ENCODE assay signal across 10 cellular contexts in genomic region chr9:105637787-105638395, GRCh38. TPM values are rescaled to one million over a fixed set of nuclear protein-coding genes. Genes with fewer than 3 reads are reported as not detected.
A peak's percentile ranks its signal among the peaks of the same experiment; 100 is the strongest.
DNase-seq lines count a peak whose midpoint lies in the region; ATAC-seq and TF ChIP-seq lines count a peak whose summit lies in the region.
"Had no signal": no experiment of that assay in that cellular context is flagged by ENCODE, and none has a peak within 500 bp of the region (broad histone marks: within the 10 kb centered on the region; RNA-seq: fewer than 3 reads in every experiment).

No MANE protein-coding gene starts in this region.

- no peaks in the 10 kb centered on the region for H3K4me1 ChIP-seq in colonic mucosa

- H3K27me3 ChIP-seq in colonic mucosa: no peaks in the 10 kb centered on the region
- H3K27me3 ChIP-seq: ovary had no signal

- intact Hi-C loops in colonic mucosa (cut with DNase I): no loop called here

- H3K36me3 ChIP-seq in colonic mucosa: no peaks in the 10 kb centered on the region
- H3K36me3 ChIP-seq: ovary had no signal

- no peaks in the 10 kb centered on the region for H3K27me3 Mint-ChIP-seq in progenitor cell of endocrine pancreas

- H3K9me3 ChIP-seq in colonic mucosa: no peaks in the 10 kb centered on the region
- H3K9me3 ChIP-seq: ovary had no signal

- H3K27ac ChIP-seq in colonic mucosa: no peak overlapping the region
- H3K27ac ChIP-seq: ovary had no signal

- H3K9me3 Mint-ChIP-seq in progenitor cell of endocrine pancreas (ENCODE audit: low read depth): peaks cover 14% of the 10 kb centered on the region

- DNase-seq in GM12864 (ENCODE audit: low read depth) (no peak), NAMALWA (ENCODE audit: low spot score) (peak; percentile 21), colonic mucosa (no peak), progenitor cell of endocrine pancreas (ENCODE audit: low spot score, unreplicated experiment) (no peak), hypothalamus (lab: John Stamatoyannopoulos, UW) (no peak), iPS-NIHi11 (ENCODE audit: low spot score) (no peak)
- no peak for DNase-seq in activated CD4-positive, CD25-positive, alpha-beta regulatory T cell treated with anti-CD3 and anti-CD28 coated beads, Interleukin-2, amount 50 U/mL, for 72 hours
- DNase-seq: hippocampal formation, ovary had no signal

- no peak overlapping the region for H3K27ac Mint-ChIP-seq in progenitor cell of endocrine pancreas

- H3K4me3 ChIP-seq in GM12864 (ENCODE audit: low read depth, low read length): no peak overlapping the region
- H3K4me3 ChIP-seq in colonic mucosa: no peak overlapping the region
- H3K4me3 ChIP-seq: ovary had no signal

- no peak overlapping the region for H3K4me3 Mint-ChIP-seq in progenitor cell of endocrine pancreas (ENCODE audit: low read depth)

- H3K9ac ChIP-seq in colonic mucosa (ENCODE audit: low read depth in 2 of 2, low read length in 2 of 2): no peak overlapping the region

- peaks cover 9% of the 10 kb centered on the region for H3K36me3 Mint-ChIP-seq in progenitor cell of endocrine pancreas (ENCODE audit: insufficient read depth)

- no peak for ATAC-seq in HG03025 (IDR thresholded peaks at IDR 0.05; ENCODE audit: low FRiP score, unreplicated experiment)

- no peaks in the 10 kb centered on the region for H3K4me1 Mint-ChIP-seq in progenitor cell of endocrine pancreas (ENCODE audit: low read depth)

- TF ChIP-seq CTCF in GM12864 (IDR thresholded peaks at IDR 0.05; ENCODE audit: low read depth, low read length, missing control alignments) (peak; percentile 61), colonic mucosa (IDR thresholded peaks at IDR 0.05) (peak; percentile 43), progenitor cell of endocrine pancreas (IDR thresholded peaks at IDR 0.05; ENCODE audit: unreplicated experiment) (peak; percentile 56)

RNA-seq across cellular contexts. Expression of gene TAL2, which starts 24.4 kb away (rescaled TPM):
- total RNA-seq in colonic mucosa (not detected), progenitor cell of endocrine pancreas (0.82 and 2.2 TPM in 2 replicates)

RNA-seq across cellular contexts. Expression of gene TMEM38B, which starts 56.5 kb away (rescaled TPM):
- 10 to 100 TPM; 28.5 to 38.2 TPM for total RNA-seq in colonic mucosa
- total RNA-seq in progenitor cell of endocrine pancreas: 18.8 and 19.3 TPM in 2 replicates
